9 cellular contexts compared by ENCODE assay signal in the genomic region with DNA sequence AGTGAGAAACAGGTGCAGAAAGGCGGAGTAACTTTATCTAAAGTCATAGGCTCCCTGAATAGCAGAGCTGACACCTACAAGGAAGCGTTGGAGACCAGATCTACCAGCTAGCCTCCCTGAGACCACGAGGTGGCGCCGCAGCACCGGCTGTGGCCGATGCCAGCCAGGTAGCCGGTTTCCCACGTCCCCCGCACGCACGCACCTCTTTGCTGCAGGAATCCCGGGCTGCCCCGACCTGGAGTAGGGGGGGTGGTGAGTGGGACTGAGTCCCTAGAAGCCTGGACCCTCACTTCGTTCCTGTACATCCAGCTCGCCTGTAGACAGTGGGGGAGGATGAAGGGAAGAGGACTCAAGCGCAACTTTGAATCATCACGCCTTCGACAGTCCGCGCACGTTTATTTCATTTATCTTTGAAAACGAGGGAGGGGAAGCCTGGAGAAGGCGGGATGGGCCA. TPM values are rescaled to one million over a fixed set of nuclear protein-coding genes. Genes with fewer than 3 reads are reported as not detected.
DNase-seq lines count a peak whose midpoint lies in the region; ATAC-seq and TF ChIP-seq lines count a peak whose summit lies in the region.
"Had no signal": no experiment of that assay in that cellular context is flagged by ENCODE, and none has a peak within 500 bp of the region (broad histone marks: within the 10 kb centered on the region; RNA-seq: fewer than 3 reads in every experiment).

No MANE protein-coding gene starts in this region.

- H3K4me2 ChIP-seq in DND-41 (ENCODE audit: insufficient read depth, low read length), result peak overlapping the region; percentile 60
- H3K4me2 ChIP-seq in PC-3 (ENCODE audit: low read length), result peak overlapping the region; percentile 96

- no peak overlapping the region for H3K27ac ChIP-seq in DND-41 (ENCODE audit: low read length)
- no peak overlapping the region for H3K27ac ChIP-seq in HUES6 (ENCODE audit: low read depth, low read length)
- no peak overlapping the region for H3K27ac ChIP-seq in PC-3 (ENCODE audit: low read length)

- TF ChIP-seq CTCF in DND-41 (IDR thresholded peaks at IDR 0.05; ENCODE audit: borderline replicate concordance, extremely low read depth, low read length, poor library complexity, severe bottlenecking) (peak; percentile 97), PC-3 (conservative IDR thresholded peaks at IDR 0.05; ENCODE audit: low read depth, low read length) (peak; percentile 86)

- peaks cover 30% of the 10 kb centered on the region for H3K4me1 Mint-ChIP-seq in activated T-cell treated with anti-CD3 and anti-CD28 coated beads, Interleukin-2, amount 50 U/mL, for 24 hours (ENCODE audit: low read depth)

- intact Hi-C loops in PC-3 (cut with micrococcal nuclease), result loop anchor here (1.0 kb wide), 4 partner anchors 61 to 169 kb away; no protein-coding TSS in a partner anchor

- CTCF ChIA-PET in PC-3 (lab: Charles Lee), result interaction anchor here (0.6 to 2.0 kb wide), 7 partner anchors 10 to 174 kb away, joined by 3 to 8 read pairs (median 5); a partner anchor contains a TSS

- H3K27me3 Mint-ChIP-seq in activated T-cell treated with anti-CD3 and anti-CD28 coated beads, Interleukin-2, amount 50 U/mL, for 24 hours, result peaks cover 79% of the 10 kb centered on the region

- H3K79me2 ChIP-seq in DND-41 (ENCODE audit: insufficient read depth, low read length), result no peaks in the 10 kb centered on the region
- no peaks in the 10 kb centered on the region for H3K79me2 ChIP-seq in PC-3 (ENCODE audit: low read length)

- H3K4me3 Mint-ChIP-seq in activated T-cell treated with anti-CD3 and anti-CD28 coated beads, Interleukin-2, amount 50 U/mL, for 24 hours, result peak overlapping the region; percentile 74

- H3K9ac ChIP-seq in DND-41 (ENCODE audit: low read depth, low read length) (no peak overlapping the region), HUES6 (ENCODE audit: low read length) (no peak overlapping the region), PC-3 (ENCODE audit: low read length) (no peak overlapping the region), mucosa of stomach (ENCODE audit: low read length) (peak overlapping the region; percentile 37)

- no TSS peak for BruUV-seq in PC-3 (replicated peaks; lab: Mats Ljungman, UMichigan)

- H3K9me3 Mint-ChIP-seq in activated T-cell treated with anti-CD3 and anti-CD28 coated beads, Interleukin-2, amount 50 U/mL, for 24 hours, result no peaks in the 10 kb centered on the region

- no peaks in the 10 kb centered on the region for H3K9me3 ChIP-seq in DND-41 (ENCODE audit: insufficient read depth, low read length, severe bottlenecking)
- no peaks in the 10 kb centered on the region for H3K9me3 ChIP-seq in HUES6 (ENCODE audit: control insufficient read depth, insufficient read depth, low read depth, low read length)
- H3K9me3 ChIP-seq in PC-3 (ENCODE audit: low read length), result no peaks in the 10 kb centered on the region
- H3K9me3 ChIP-seq in mucosa of stomach (ENCODE audit: control insufficient read depth, low read length), result no peaks in the 10 kb centered on the region

- ATAC-seq in DND-41 (ENCODE audit: insufficient read depth, low read depth), result peak; percentile 78
- peak; percentile 67 for ATAC-seq in PC-3
- ATAC-seq in esophagus mucosa, result peak; percentile 68
- no peak for ATAC-seq in GM21526 (IDR thresholded peaks at IDR 0.05; ENCODE audit: low FRiP score, unreplicated experiment)

- H3K4me3 ChIP-seq in DND-41 (ENCODE audit: low read depth in 1 of 2, low read length in 2 of 2) (peak overlapping the region in 1 of 2 experiments; percentile 35; a peak in 2 of 4 replicates), HUES6 (ENCODE audit: low read depth, low read length) (peak overlapping the region; percentile 65), PC-3 (ENCODE audit: low read length) (peak overlapping the region; percentile 66), mucosa of stomach (ENCODE audit: low read length) (no peak overlapping the region)

- no peaks in the 10 kb centered on the region for H3K36me3 ChIP-seq in DND-41 (ENCODE audit: insufficient read depth, low read length)
- no peaks in the 10 kb centered on the region for H3K36me3 ChIP-seq in HUES6 (ENCODE audit: control insufficient read depth, insufficient read depth, low read length)
- H3K36me3 ChIP-seq in PC-3 (ENCODE audit: low read depth, low read length), result no peaks in the 10 kb centered on the region
- no peaks in the 10 kb centered on the region for H3K36me3 ChIP-seq in mucosa of stomach (ENCODE audit: control insufficient read depth, insufficient read depth, low read length)

- H3K27me3 ChIP-seq in DND-41 (ENCODE audit: insufficient read depth, low read length, poor library complexity) (peaks cover 23% of the 10 kb centered on the region), HUES6 (ENCODE audit: control insufficient read depth, insufficient read depth, low read length) (peaks cover 97% of the 10 kb centered on the region), PC-3 (ENCODE audit: low read length) (peaks cover 4% of the 10 kb centered on the region; the same call in 1 of the 2 replicates), mucosa of stomach (ENCODE audit: control insufficient read depth, insufficient read depth, low read length) (peaks cover 62% of the 10 kb centered on the region)

- POLR2A ChIA-PET in PC-3 (lab: Charles Lee; ENCODE audit: unreplicated experiment), result interaction anchor here (0.7 kb wide), 1 partner anchor 166 kb away, joined by 3 read pairs; no protein-coding TSS in a partner anchor

- no peaks in the 10 kb centered on the region for H3K36me3 Mint-ChIP-seq in activated T-cell treated with anti-CD3 and anti-CD28 coated beads, Interleukin-2, amount 50 U/mL, for 24 hours (ENCODE audit: low read depth)

- peaks cover 6% of the 10 kb centered on the region for H3K4me1 ChIP-seq in DND-41 (ENCODE audit: insufficient read depth, low read length)
- peaks cover 15% of the 10 kb centered on the region; the same call in 1 of the 2 replicates for H3K4me1 ChIP-seq in HUES6 (ENCODE audit: control insufficient read depth, insufficient read depth, low read length)
- H3K4me1 ChIP-seq in PC-3 (ENCODE audit: insufficient read depth, low read length), result peaks cover 9% of the 10 kb centered on the region; the same call in 1 of the 2 replicates
- peaks cover 36% of the 10 kb centered on the region for H3K4me1 ChIP-seq in mucosa of stomach (ENCODE audit: control insufficient read depth, insufficient read depth, low read length)

- no peaks in the 10 kb centered on the region for H3K9me2 ChIP-seq in PC-3 (replicated peaks; ENCODE audit: low read length)

- H2AFZ ChIP-seq in DND-41 (ENCODE audit: low read depth, low read length), result peak overlapping the region; percentile 62
- H2AFZ ChIP-seq in PC-3 (ENCODE audit: low read length), result peak overlapping the region; percentile 95

- H3F3A ChIP-seq in PC-3 (ENCODE audit: low read length, unreplicated experiment), result no peaks in the 10 kb centered on the region

- peak; percentile 80 for DNase-seq in DND-41
- DNase-seq in PC-3, result peak; percentile 82
- DNase-seq in activated T-cell treated with anti-CD3 and anti-CD28 coated beads, Interleukin-2, amount 50 U/mL, for 24 hours, result peak; percentile 92
- peak; percentile 76 for DNase-seq in stimulated activated CD8-positive, alpha-beta memory T cell treated with anti-CD3 and anti-CD28 coated beads, Interleukin-4, amount 100 ng/mL, for 24 hours (ENCODE audit: low read depth)

- H3K27ac Mint-ChIP-seq in activated T-cell treated with anti-CD3 and anti-CD28 coated beads, Interleukin-2, amount 50 U/mL, for 24 hours, result peak overlapping the region; percentile 37

- H4K20me1 ChIP-seq in DND-41 (ENCODE audit: insufficient read depth, low read length) (no peaks in the 10 kb centered on the region), PC-3 (ENCODE audit: low read length) (no peaks in the 10 kb centered on the region)

RNA-seq across cellular contexts. Expression of a gene that starts 3.7 kb away (rescaled TPM):
- total RNA-seq in PC-3 (2014; rRNA removed) (0.40 TPM in 2 replicates), esophagus mucosa (not detected)
- total RNA-seq: pulmonary artery endothelial cell had no signal

RNA-seq across cellular contexts. Expression of a gene that starts 11.5 kb away (rescaled TPM):
- total RNA-seq in PC-3 (2014; rRNA removed) (not detected in 2 replicates), esophagus mucosa (not detected)

RNA-seq across cellular contexts. Expression of a gene that starts 15.5 kb away (rescaled TPM):
- total RNA-seq in PC-3 (2014; rRNA removed) (25.2 and 31.3 TPM in 2 replicates), esophagus mucosa (24.0 TPM)
